ENCODE assay signal across 13 cellular contexts in the genomic region with DNA sequence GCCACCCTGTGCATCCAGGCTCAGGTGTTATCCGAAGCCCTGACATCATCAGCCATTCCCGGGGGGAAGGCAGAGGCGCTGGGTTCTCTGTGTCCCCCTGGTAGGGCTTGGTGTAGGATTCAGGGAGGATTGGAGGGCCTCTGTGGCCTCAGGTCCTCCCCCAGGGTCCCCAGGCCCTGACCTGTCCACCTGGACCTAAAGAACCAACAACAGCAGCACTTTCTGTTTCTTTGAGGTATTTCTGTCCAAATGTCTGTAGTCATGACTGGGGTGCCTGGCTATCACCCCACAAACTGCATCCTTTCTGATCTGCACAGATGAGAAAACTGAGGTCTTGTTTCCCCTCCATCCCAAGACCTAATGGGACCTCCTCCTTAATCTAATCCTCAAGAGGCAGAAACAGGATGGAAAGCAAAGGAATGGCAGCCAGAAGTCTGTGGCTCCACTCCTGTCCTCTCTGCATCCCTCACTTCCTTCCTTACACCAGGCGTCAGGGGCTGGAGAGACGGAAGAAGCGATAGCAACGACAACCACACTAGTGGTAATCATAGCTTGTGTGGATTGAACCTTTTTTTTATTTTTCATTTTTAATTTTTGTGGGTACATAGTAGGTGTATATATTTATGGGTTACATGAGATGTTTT. TPM values are rescaled to one million over a fixed set of nuclear protein-coding genes. Genes with fewer than 3 reads are reported as not detected.
DNase-seq lines count a peak whose midpoint lies in the region; ATAC-seq and TF ChIP-seq lines count a peak whose summit lies in the region.
"Had no signal": no experiment of that assay in that cellular context is flagged by ENCODE, and none has a peak within 500 bp of the region (broad histone marks: within the 10 kb centered on the region; RNA-seq: fewer than 3 reads in every experiment).

No MANE protein-coding gene starts in this region.

- H2BK15ac ChIP-seq in mesendoderm (replicated peaks; ENCODE audit: low read depth) = no peak overlapping the region

- H4K8ac ChIP-seq in mesendoderm (ENCODE audit: low read depth, low read length) = no peak overlapping the region

- H3K56ac ChIP-seq in mesendoderm (ENCODE audit: low read length) = no peak overlapping the region

- no peak overlapping the region for H3K4ac ChIP-seq in mesendoderm (ENCODE audit: low read depth, low read length)

- peaks cover 56% of the 10 kb centered on the region for H3K36me3 Mint-ChIP-seq in activated CD4-positive, alpha-beta T cell treated with anti-CD3 and anti-CD28 coated beads, Interleukin-2, amount 10 ng/mL, durations not matched to agents 24 days and 14 days (ENCODE audit: low read depth)
- H3K36me3 Mint-ChIP-seq in activated B cell treated with CpG ODN at 0.5 μM for 24 hours (ENCODE audit: low read depth) = peaks cover 38% of the 10 kb centered on the region
- H3K36me3 Mint-ChIP-seq in stimulated activated naive B cell treated with anti-CD40 and anti-IgM and Interleukin-4, amounts not matched to agents 10 μg/mL and 1 μg/mL and 100 μg/mL, for 72 hours = peaks cover 55 to 75% of the 10 kb centered on the region in 2 donors

- no peak overlapping the region for H4K5ac ChIP-seq in mesendoderm (ENCODE audit: low read length)

- peaks cover 39% of the 10 kb centered on the region for H3K4me1 ChIP-seq in left ventricle myocardium inferior
- no peaks in the 10 kb centered on the region for H3K4me1 ChIP-seq in mesendoderm (ENCODE audit: control insufficient read depth, low read depth, low read length)

- H2BK120ac ChIP-seq in mesendoderm (ENCODE audit: low read depth, low read length) = no peak overlapping the region

- H3K18ac ChIP-seq in mesendoderm (ENCODE audit: low read length) = no peak overlapping the region

- H3K4me3 Mint-ChIP-seq in activated CD4-positive, alpha-beta T cell treated with anti-CD3 and anti-CD28 coated beads, Interleukin-2, amount 10 ng/mL, durations not matched to agents 24 days and 14 days = no peak overlapping the region
- H3K4me3 Mint-ChIP-seq in activated B cell treated with CpG ODN at 0.5 μM for 24 hours = peak overlapping the region; percentile 55
- peak overlapping the region; percentile 44 to 64 for H3K4me3 Mint-ChIP-seq in stimulated activated naive B cell treated with anti-CD40 and anti-IgM and Interleukin-4, amounts not matched to agents 10 μg/mL and 1 μg/mL and 100 μg/mL, for 72 hours

- POLR2A ChIA-PET in activated B cell treated with CpG ODN at 0.5 μM for 24 hours (lab: Charles Lee) = interaction anchor here (1.8 to 9.1 kb wide), 5 partner anchors 10 to 45 kb away, joined by 11 to 93 read pairs (median 33); a partner anchor contains a TSS

- intact Hi-C loops in activated CD4-positive, alpha-beta T cell treated with anti-CD3 and anti-CD28 coated beads, Interleukin-2, amount 10 ng/mL, durations not matched to agents 24 days and 14 days (cut with micrococcal nuclease) = no loop called here
- intact Hi-C loops in activated B cell treated with CpG ODN at 0.5 μM for 24 hours (cut with micrococcal nuclease) (loop anchor here (2.0 kb wide), 3 partner anchors 14 to 42 kb away; no protein-coding TSS in a partner anchor), left ventricle myocardium inferior (cut with micrococcal nuclease) (no loop called here)

- H3K4me3 ChIP-seq in left ventricle myocardium inferior = no peak overlapping the region
- H3K4me3 ChIP-seq in mesendoderm (ENCODE audit: low read length) = no peak overlapping the region
- H3K4me3 ChIP-seq: A549 had no signal

- H3K23ac ChIP-seq in mesendoderm (ENCODE audit: low read length) = no peak overlapping the region

- no peaks in the 10 kb centered on the region for H3K79me1 ChIP-seq in mesendoderm (ENCODE audit: low read length)

- no peaks in the 10 kb centered on the region for H3K9me3 Mint-ChIP-seq in activated CD4-positive, alpha-beta T cell treated with anti-CD3 and anti-CD28 coated beads, Interleukin-2, amount 10 ng/mL, durations not matched to agents 24 days and 14 days
- H3K9me3 Mint-ChIP-seq in activated B cell treated with CpG ODN at 0.5 μM for 24 hours = peaks cover 3% of the 10 kb centered on the region
- peaks cover 5 to 6% of the 10 kb centered on the region in 2 donors for H3K9me3 Mint-ChIP-seq in stimulated activated naive B cell treated with anti-CD40 and anti-IgM and Interleukin-4, amounts not matched to agents 10 μg/mL and 1 μg/mL and 100 μg/mL, for 72 hours

- DNase-seq in activated CD4-positive, alpha-beta T cell treated with anti-CD3 and anti-CD28 coated beads, Interleukin-2, amount 10 ng/mL, durations not matched to agents 24 days and 14 days = no peak
- DNase-seq in activated CD4-positive, alpha-beta T cell treated with anti-CD3 and anti-CD28 coated beads for 48 hours = no peak
- DNase-seq in activated B cell treated with CpG ODN at 0.5 μM for 24 hours (peak; percentile 10), left ventricle myocardium inferior (no peak), hippocampal formation (lab: John Stamatoyannopoulos, UW) (no peak), middle frontal gyrus (ENCODE audit: extremely low spot score, low spot score) (no peak), mesendoderm (no peak)
- DNase-seq in stimulated activated naive B cell treated with anti-CD40 and anti-IgM and Interleukin-4, amounts not matched to agents 10 μg/mL and 1 μg/mL and 100 μg/mL, for 72 hours = no peak
- DNase-seq: GDM1, NCI-H1105 had no signal

- H3K27ac ChIP-seq in left ventricle myocardium inferior (replicated peaks) (peak overlapping the region; percentile 87), mesendoderm (ENCODE audit: low read depth, low read length) (no peak overlapping the region)
- H3K27ac ChIP-seq: HL-60 had no signal

- no peak overlapping the region for H3K9ac ChIP-seq in mesendoderm (ENCODE audit: low read length)

- H3K4me2 ChIP-seq in mesendoderm (ENCODE audit: low read length) = no peak overlapping the region

- H3K27ac Mint-ChIP-seq in activated CD4-positive, alpha-beta T cell treated with anti-CD3 and anti-CD28 coated beads, Interleukin-2, amount 10 ng/mL, durations not matched to agents 24 days and 14 days = peak overlapping the region; percentile 97
- peak overlapping the region; percentile 90 for H3K27ac Mint-ChIP-seq in activated B cell treated with CpG ODN at 0.5 μM for 24 hours
- H3K27ac Mint-ChIP-seq in stimulated activated naive B cell treated with anti-CD40 and anti-IgM and Interleukin-4, amounts not matched to agents 10 μg/mL and 1 μg/mL and 100 μg/mL, for 72 hours = peak overlapping the region; percentile 98

- no peaks in the 10 kb centered on the region for H3K79me2 ChIP-seq in mesendoderm (ENCODE audit: control insufficient read depth, insufficient read depth, low read length)

- ATAC-seq in activated B cell treated with CpG ODN at 0.5 μM for 24 hours (ENCODE audit: low read depth) = no peak
- ATAC-seq in stimulated activated naive B cell treated with anti-CD40 and anti-IgM and Interleukin-4, amounts not matched to agents 10 μg/mL and 1 μg/mL and 100 μg/mL, for 72 hours (replicated peaks) = no peak

- no peak overlapping the region for H2AK5ac ChIP-seq in mesendoderm (ENCODE audit: low read length)

- H3K27me3 ChIP-seq in left ventricle myocardium inferior (ENCODE audit: low read depth) (no peaks in the 10 kb centered on the region), mesendoderm (ENCODE audit: insufficient read depth, low read length, poor library complexity) (no peaks in the 10 kb centered on the region)

- WGBS in mesendoderm (ENCODE audit: extremely low coverage, insufficient coverage, low lambda C conversion rate) = no CpG with 5 or more reads among the region's 7 CpGs

- no peak overlapping the region for H2BK5ac ChIP-seq in mesendoderm (ENCODE audit: low read length)

- no peak for TF ChIP-seq CTCF in activated B cell treated with CpG ODN at 0.5 μM for 24 hours (IDR thresholded peaks at IDR 0.05)
- no peak for TF ChIP-seq CTCF in left ventricle myocardium inferior (IDR thresholded peaks at IDR 0.05; ENCODE audit: borderline replicate concordance)

- no peaks in the 10 kb centered on the region for H3K9me3 ChIP-seq in left ventricle myocardium inferior (replicated peaks)
- H3K9me3 ChIP-seq: A549 had no signal

- CTCF ChIA-PET in activated B cell treated with CpG ODN at 0.5 μM for 24 hours (lab: Charles Lee) = no interaction called here

- no peaks in the 10 kb centered on the region for H3K27me3 Mint-ChIP-seq in activated CD4-positive, alpha-beta T cell treated with anti-CD3 and anti-CD28 coated beads, Interleukin-2, amount 10 ng/mL, durations not matched to agents 24 days and 14 days
- H3K27me3 Mint-ChIP-seq in activated B cell treated with CpG ODN at 0.5 μM for 24 hours = no peaks in the 10 kb centered on the region
- H3K27me3 Mint-ChIP-seq in stimulated activated naive B cell treated with anti-CD40 and anti-IgM and Interleukin-4, amounts not matched to agents 10 μg/mL and 1 μg/mL and 100 μg/mL, for 72 hours = no peaks in the 10 kb centered on the region

- peaks cover 71% of the 10 kb centered on the region for H3K4me1 Mint-ChIP-seq in activated CD4-positive, alpha-beta T cell treated with anti-CD3 and anti-CD28 coated beads, Interleukin-2, amount 10 ng/mL, durations not matched to agents 24 days and 14 days
- H3K4me1 Mint-ChIP-seq in activated B cell treated with CpG ODN at 0.5 μM for 24 hours = peaks cover 87% of the 10 kb centered on the region
- peaks cover 62 to 89% of the 10 kb centered on the region in 2 donors for H3K4me1 Mint-ChIP-seq in stimulated activated naive B cell treated with anti-CD40 and anti-IgM and Interleukin-4, amounts not matched to agents 10 μg/mL and 1 μg/mL and 100 μg/mL, for 72 hours

- H3K36me3 ChIP-seq in left ventricle myocardium inferior (no peaks in the 10 kb centered on the region), mesendoderm (ENCODE audit: control insufficient read depth, insufficient read depth, low read length) (no peaks in the 10 kb centered on the region)

RNA-seq across cellular contexts. Expression of a gene that starts 11.8 kb away (rescaled TPM):
- total RNA-seq in activated CD4-positive, alpha-beta T cell treated with anti-CD3 and anti-CD28 coated beads, Interleukin-2, amount 10 ng/mL, durations not matched to agents 24 days and 14 days = 208 and 214 TPM in 2 replicates
- 296 and 372 TPM in 2 replicates for total RNA-seq in activated B cell treated with CpG ODN at 0.5 μM for 24 hours
- 6.6 TPM for total RNA-seq in left ventricle myocardium inferior
- polyA plus RNA-seq in mesendoderm (2013, experiment 1 of 2) = 0.41 TPM
- polyA plus RNA-seq in mesendoderm (2013, experiment 2 of 2) = 0.52 TPM

RNA-seq across cellular contexts. Expression of a gene that starts 39.4 kb away (rescaled TPM):
- total RNA-seq in activated CD4-positive, alpha-beta T cell treated with anti-CD3 and anti-CD28 coated beads, Interleukin-2, amount 10 ng/mL, durations not matched to agents 24 days and 14 days = not detected in 2 replicates
- total RNA-seq in activated B cell treated with CpG ODN at 0.5 μM for 24 hours (1.0 and 1.4 TPM in 2 replicates), left ventricle myocardium inferior (0.16 TPM)
- not detected for polyA plus RNA-seq in mesendoderm (2013, experiment 1 of 2)
- polyA plus RNA-seq in mesendoderm (2013, experiment 2 of 2) = not detected
- total RNA-seq: epithelial cell of proximal tubule had no signal
- polyA plus RNA-seq: A549 had no signal

Comparison
In these comparisons a context has a peak if more than half of its experiments do, and no peak if none do; other contexts are left out.
1. RNA of a gene that starts 11.8 kb away (total RNA-seq): 296 to 372 TPM in activated B cell treated with CpG ODN at 0.5 μM for 24 hours and 208 to 214 TPM in activated CD4-positive, alpha-beta T cell treated with anti-CD3 and anti-CD28 coated beads, Interleukin-2, amount 10 ng/mL, durations not matched to agents 24 days and 14 days; 6.6 TPM in left ventricle myocardium inferior (single experiment); every median in the first group is over 10 times any median in the second.
2. Peak in every context shown above with its lines, with median percentiles within 50 percentile points of each other: H3K27ac Mint-ChIP-seq.